In genomic region chr3:27279153-27279552, GRCh38 we compare ENCODE assay signal across 9 cellular contexts.
DNase-seq lines count a peak whose midpoint lies in the region; ATAC-seq and TF ChIP-seq lines count a peak whose summit lies in the region.
"Had no signal": no experiment of that assay in that cellular context is flagged by ENCODE, and none has a peak within 500 bp of the region (broad histone marks: within the 10 kb centered on the region; RNA-seq: fewer than 3 reads in every experiment).

No MANE protein-coding gene starts in this region.

- no peak overlapping the region for H3K27ac Mint-ChIP-seq in GM23338
- H3K27ac Mint-ChIP-seq: stimulated activated naive CD8-positive, alpha-beta T cell treated with anti-CD3 and anti-CD28 coated beads, Interleukin-15, Interleukin-2, amounts not matched to agents 100 ng/mL and 50 ng/mL, for 24 hours had no signal

- no peaks in the 10 kb centered on the region for H3K36me3 Mint-ChIP-seq in GM23338 (ENCODE audit: low read depth)

- no peak overlapping the region for H3K4me3 Mint-ChIP-seq in GM23338
- H3K4me3 Mint-ChIP-seq: stimulated activated naive CD8-positive, alpha-beta T cell treated with anti-CD3 and anti-CD28 coated beads, Interleukin-15, Interleukin-2, amounts not matched to agents 100 ng/mL and 50 ng/mL, for 24 hours had no signal

- H4K20me1 ChIP-seq in GM23338 (replicated peaks; ENCODE audit: insufficient read depth), result no peaks in the 10 kb centered on the region

- CTCF ChIA-PET in Panc1 (lab: Charles Lee), result no interaction called here

- DNase-seq in GM23338 (ENCODE audit: low spot score) (peak; percentile 54), Panc1 (ENCODE audit: low read depth, low spot score) (no peak), fibroblast of pulmonary artery (ENCODE audit: low read depth) (peak; percentile 34), renal cortical epithelial cell (ENCODE audit: low read depth) (peak; percentile 9), C1 segment of cervical spinal cord (lab: John Stamatoyannopoulos, UW) (no peak), DMS153 treated with DMSO at 0.1 percent for 48 hours (lab: John Stamatoyannopoulos, UW; ENCODE audit: unreplicated experiment) (no peak)
- DNase-seq in stimulated activated CD8-positive, alpha-beta memory T cell treated with anti-CD3 and anti-CD28 coated beads, Interleukin-4, amount 100 ng/mL, for 48 hours, result no peak

- H3F3A ChIP-seq in GM23338 (replicated peaks; ENCODE audit: low read depth), result no peaks in the 10 kb centered on the region

- H3K9me3 ChIP-seq in Panc1 (ENCODE audit: control insufficient read depth, insufficient read depth, low read depth, low read length), result no peaks in the 10 kb centered on the region

- no peak overlapping the region for H2AFZ ChIP-seq in GM23338

- H3K79me2 ChIP-seq in GM23338 (replicated peaks; ENCODE audit: insufficient read depth), result no peaks in the 10 kb centered on the region

- 0 out of 2 replicates have a peak, but pooled peaks cover 4% of the 10 kb centered on the region for H3K9me2 ChIP-seq in GM23338 (ENCODE audit: insufficient read depth)

- no peaks in the 10 kb centered on the region for H3K9me3 Mint-ChIP-seq in GM23338
- H3K9me3 Mint-ChIP-seq: stimulated activated naive CD8-positive, alpha-beta T cell treated with anti-CD3 and anti-CD28 coated beads, Interleukin-15, Interleukin-2, amounts not matched to agents 100 ng/mL and 50 ng/mL, for 24 hours had no signal

- TF ChIP-seq CTCF in GM23338 (conservative IDR thresholded peaks at IDR 0.05; ENCODE audit: low read depth in 2 of 2), result peak; percentile 67 to 71
- peak; percentile 33; the same call in 1 of the 2 replicates for TF ChIP-seq CTCF in Panc1 (IDR thresholded peaks at IDR 0.05)
- peak; percentile 35 for TF ChIP-seq CTCF in fibroblast of pulmonary artery (IDR thresholded peaks at IDR 0.05; ENCODE audit: low read length, missing control alignments)

- no peak overlapping the region for H3K27ac ChIP-seq in GM23338 (ENCODE audit: low read depth)
- H3K27ac ChIP-seq in Panc1 (ENCODE audit: low read length), result no peak overlapping the region

- H3K4me1 ChIP-seq in GM23338 (ENCODE audit: insufficient read depth), result no peaks in the 10 kb centered on the region
- H3K4me1 ChIP-seq in Panc1 (ENCODE audit: control insufficient read depth, insufficient read depth, low read length), result no peaks in the 10 kb centered on the region

- peak; percentile 43; the same call in 2 of the 3 replicates for ATAC-seq in GM23338
- no peak for ATAC-seq in Panc1
- ATAC-seq in HG02763 (IDR thresholded peaks at IDR 0.05; ENCODE audit: unreplicated experiment), result no peak

- no peak overlapping the region for H3K4me2 ChIP-seq in GM23338

- no peak overlapping the region for H3K4me3 ChIP-seq in GM23338
- no peak overlapping the region for H3K4me3 ChIP-seq in Panc1 (ENCODE audit: low read depth in 2 of 2, low read length in 2 of 2)
- H3K4me3 ChIP-seq in fibroblast of pulmonary artery (replicated peaks; ENCODE audit: low read depth, low read length), result no peak overlapping the region

- no peaks in the 10 kb centered on the region for H3K27me3 Mint-ChIP-seq in GM23338 (ENCODE audit: insufficient read depth, low read depth, poor library complexity)
- H3K27me3 Mint-ChIP-seq: stimulated activated naive CD8-positive, alpha-beta T cell treated with anti-CD3 and anti-CD28 coated beads, Interleukin-15, Interleukin-2, amounts not matched to agents 100 ng/mL and 50 ng/mL, for 24 hours had no signal

- POLR2A ChIA-PET in Panc1 (lab: Charles Lee), result no interaction called here

- H3K36me3 ChIP-seq in GM23338 (ENCODE audit: insufficient read depth), result no peaks in the 10 kb centered on the region
- H3K36me3 ChIP-seq in Panc1 (ENCODE audit: control insufficient read depth, insufficient read depth, low read length), result no peaks in the 10 kb centered on the region

- intact Hi-C loops in Panc1 (cut with micrococcal nuclease; ENCODE audit: unreplicated experiment), result no loop called here

- in situ Hi-C loops in Panc1 (cut with HindIII; ENCODE audit: low pct_unique_long_range_greater_than_20kb, low sequenced_read_pairs), result no loop called here

- H3K27me3 ChIP-seq in GM23338 (ENCODE audit: insufficient read depth) (no peaks in the 10 kb centered on the region), Panc1 (ENCODE audit: control insufficient read depth, insufficient read depth, low read length) (no peaks in the 10 kb centered on the region)

- H3K4me1 Mint-ChIP-seq in GM23338, result no peaks in the 10 kb centered on the region

- no TSS peak for BruUV-seq in Panc1 (replicated peaks; lab: Mats Ljungman, UMichigan)

TF ChIP-seq in GM23338, 12 proteins besides CTCF, POLR2A, EP300 and RAD21 (continues in another document):
- TF ChIP-seq ZNF331 (CRISPR knock-in tag; IDR thresholded peaks at IDR 0.05; ENCODE audit: low read depth) (no peak), EZH2 (IDR thresholded peaks at IDR 0.05; ENCODE audit: low read depth, unreplicated experiment) (no peak), CREB1 (CRISPR knock-in tag; IDR thresholded peaks at IDR 0.05; ENCODE audit: low read depth) (no peak), STAT1 (IDR thresholded peaks at IDR 0.05; ENCODE audit: unreplicated experiment) (no peak), ZNF462 (CRISPR knock-in tag; IDR thresholded peaks at IDR 0.05) (no peak), EZH2phosphoT487 (IDR thresholded peaks at IDR 0.05; ENCODE audit: unreplicated experiment) (no peak), NANOG (IDR thresholded peaks at IDR 0.05; ENCODE audit: borderline replicate concordance) (no peak)

Comparison
In these comparisons a context has a peak if more than half of its experiments do, and no peak if none do; other contexts are left out.
1. DNase-seq: peak in GM23338 (single experiment), fibroblast of pulmonary artery (single experiment) and renal cortical epithelial cell (single experiment); none in Panc1 (single experiment), C1 segment of cervical spinal cord (0 of 14), DMS153 treated with DMSO at 0.1 percent for 48 hours (single experiment) and stimulated activated CD8-positive, alpha-beta memory T cell treated with anti-CD3 and anti-CD28 coated beads, Interleukin-4, amount 100 ng/mL, for 48 hours (single experiment).
2. Peak in every context shown above with its lines, with median percentiles within 50 percentile points of each other: CTCF ChIP-seq.